In the genomic region with DNA sequence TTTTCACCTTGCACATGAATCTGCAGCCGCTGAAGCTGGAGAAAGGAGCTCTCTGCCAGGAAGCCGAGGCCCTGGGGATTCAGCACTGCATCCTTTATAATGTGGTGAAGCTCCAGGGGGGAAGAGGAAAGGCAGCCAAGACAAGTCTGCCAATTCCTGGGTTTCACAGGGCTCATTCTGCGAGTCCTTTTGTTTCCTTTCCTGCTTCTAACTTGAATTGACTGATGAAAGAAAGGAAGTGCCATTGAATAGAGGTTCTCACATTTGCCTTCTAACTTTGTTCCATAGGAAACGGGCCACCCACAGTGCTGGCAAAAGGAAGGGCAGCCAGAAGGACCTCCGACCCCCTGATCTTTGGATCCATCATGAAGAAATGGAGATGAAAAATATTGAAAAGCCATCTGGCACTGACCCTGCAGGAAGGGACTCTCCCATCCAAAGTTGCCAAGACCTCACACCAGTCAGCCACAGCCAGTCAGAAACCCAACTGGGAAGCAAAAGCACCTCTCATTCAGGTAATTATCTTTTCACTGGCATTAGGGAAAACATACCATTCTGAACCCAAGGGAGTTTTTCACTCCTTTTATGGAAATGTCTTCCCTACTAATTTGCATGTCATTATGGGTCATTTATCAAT, we compare ENCODE assay signal across 15 cellular contexts.
DNase-seq lines count a peak whose midpoint lies in the region; ATAC-seq and TF ChIP-seq lines count a peak whose summit lies in the region.
"Had no signal": no experiment of that assay in that cellular context is flagged by ENCODE, and none has a peak within 500 bp of the region (broad histone marks: within the 10 kb centered on the region; RNA-seq: fewer than 3 reads in every experiment).

No MANE protein-coding gene starts in this region.

- ATAC-seq in HG03175 (IDR thresholded peaks at IDR 0.05; ENCODE audit: unreplicated experiment) (no peak), GM19467 (IDR thresholded peaks at IDR 0.05; ENCODE audit: unreplicated experiment) (no peak)
- ATAC-seq: PC-3 had no signal

- no peaks in the 10 kb centered on the region for H3K79me1 ChIP-seq in mesendoderm (ENCODE audit: low read length)

- no peaks in the 10 kb centered on the region for H3K27me3 ChIP-seq in mesendoderm (ENCODE audit: insufficient read depth, low read length, poor library complexity)
- H3K27me3 ChIP-seq: BLaER1 treated with 17β-estradiol and CSF1 and Interleukin-3, amounts not matched to agents 10 nM and 100 nM had no signal

- TF ChIP-seq CTCF in fibroblast of pulmonary artery (IDR thresholded peaks at IDR 0.05; ENCODE audit: low read length, missing control alignments): no peak

- in situ Hi-C loops in G401 (cut with HindIII; ENCODE audit: low sequenced_read_pairs): no loop called here

- H4K8ac ChIP-seq in mesendoderm (ENCODE audit: low read depth, low read length): no peak overlapping the region

- no peak overlapping the region for H3K4me2 ChIP-seq in mesendoderm (ENCODE audit: low read length)
- H3K4me2 ChIP-seq: BLaER1 treated with 17β-estradiol and CSF1 and Interleukin-3, amounts not matched to agents 10 nM and 100 nM had no signal

- H4K5ac ChIP-seq in mesendoderm (ENCODE audit: low read length): no peak overlapping the region

- no peak overlapping the region for H3K4ac ChIP-seq in mesendoderm (ENCODE audit: low read depth, low read length)

- H3K23ac ChIP-seq in mesendoderm (ENCODE audit: low read length): no peak overlapping the region

- H3K4me3 ChIP-seq in fibroblast of pulmonary artery (replicated peaks; ENCODE audit: low read depth, low read length): no peak overlapping the region
- no peak overlapping the region for H3K4me3 ChIP-seq in mesendoderm (ENCODE audit: low read length)
- H3K4me3 ChIP-seq: BLaER1 treated with 17β-estradiol and CSF1 and Interleukin-3, amounts not matched to agents 10 nM and 100 nM had no signal

- no peaks in the 10 kb centered on the region for H3K4me1 ChIP-seq in mesendoderm (ENCODE audit: control insufficient read depth, low read depth, low read length)
- H3K4me1 ChIP-seq: BLaER1 treated with 17β-estradiol and CSF1 and Interleukin-3, amounts not matched to agents 10 nM and 100 nM had no signal

- WGBS in mesendoderm (ENCODE audit: extremely low coverage, insufficient coverage, low lambda C conversion rate): no CpG with 5 or more reads among the region's 5 CpGs

- H2BK5ac ChIP-seq in mesendoderm (ENCODE audit: low read length): no peak overlapping the region

- H3K9ac ChIP-seq in mesendoderm (ENCODE audit: low read length): no peak overlapping the region
- H3K9ac ChIP-seq: BLaER1 treated with 17β-estradiol and CSF1 and Interleukin-3, amounts not matched to agents 10 nM and 100 nM had no signal

- H2AK5ac ChIP-seq in mesendoderm (ENCODE audit: low read length): no peak overlapping the region

- H3K36me3 ChIP-seq in mesendoderm (ENCODE audit: control insufficient read depth, insufficient read depth, low read length): no peaks in the 10 kb centered on the region
- H3K36me3 ChIP-seq: BLaER1 treated with 17β-estradiol and CSF1 and Interleukin-3, amounts not matched to agents 10 nM and 100 nM had no signal

- DNase-seq in G401 (ENCODE audit: low spot score) (peak; percentile 36), NCI-H2171 treated with DMSO at 0.1 percent for 48 hours (lab: John Stamatoyannopoulos, UW) (peak; percentile 94), fibroblast of pulmonary artery (ENCODE audit: low read depth) (peak; percentile 1), mesendoderm (peak; percentile 40), NCI-H526 (lab: John Stamatoyannopoulos, UW) (no peak), SKM-1 treated with dmso at 0.1 percent for 144 hours (lab: John Stamatoyannopoulos, UW; ENCODE audit: unreplicated experiment) (no peak)
- DNase-seq: activated CD4-positive, alpha-beta T cell treated with anti-CD3 and anti-CD28 coated beads for 48 hours; activated effector memory CD4-positive, alpha-beta T cell treated with Interleukin-2 at 50 U/mL for 16 hours; KBM-7; NCI-H2107; PC-3; T-helper 1 cell had no signal

- no peak overlapping the region for H3K56ac ChIP-seq in mesendoderm (ENCODE audit: low read length)

- H2BK15ac ChIP-seq in mesendoderm (replicated peaks; ENCODE audit: low read depth): no peak overlapping the region

- no peaks in the 10 kb centered on the region for H3K79me2 ChIP-seq in mesendoderm (ENCODE audit: control insufficient read depth, insufficient read depth, low read length)

- no peak overlapping the region for H2BK120ac ChIP-seq in mesendoderm (ENCODE audit: low read depth, low read length)

- no peak overlapping the region for H3K27ac ChIP-seq in mesendoderm (ENCODE audit: low read depth, low read length)
- H3K27ac ChIP-seq: BLaER1 treated with 17β-estradiol and CSF1 and Interleukin-3, amounts not matched to agents 10 nM and 100 nM had no signal

- H3K18ac ChIP-seq in mesendoderm (ENCODE audit: low read length): no peak overlapping the region

Comparison
In these comparisons a context has a peak if more than half of its experiments do, and no peak if none do; other contexts are left out.
1. DNase-seq: peak in G401 (single experiment), NCI-H2171 treated with DMSO at 0.1 percent for 48 hours (single experiment), fibroblast of pulmonary artery (single experiment) and mesendoderm (single experiment); none in NCI-H526 (0 of 2) and SKM-1 treated with dmso at 0.1 percent for 144 hours (single experiment).